ENCODE assay signal across 13 cellular contexts in the genomic region with DNA sequence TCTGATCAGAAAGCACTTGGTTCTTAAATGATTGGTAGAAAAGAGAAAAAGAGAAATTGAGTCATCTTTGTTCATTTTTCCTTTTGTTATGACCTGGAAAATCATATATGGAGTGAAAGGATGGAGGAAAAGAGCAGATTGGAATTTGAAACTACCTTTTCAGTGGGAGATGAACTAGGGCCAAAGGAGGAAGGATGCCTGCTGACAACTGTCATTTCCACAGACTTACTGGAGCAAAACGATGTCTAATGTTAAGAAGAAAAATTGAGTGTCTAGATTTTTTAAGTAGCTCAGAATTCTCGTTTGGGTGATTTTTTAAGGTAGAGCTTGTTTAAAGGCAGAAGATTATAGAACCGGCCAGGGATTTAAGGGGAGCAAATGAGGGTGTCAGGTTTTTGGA.
DNase-seq lines count a peak whose midpoint lies in the region; TF ChIP-seq lines count a peak whose summit lies in the region.
"Had no signal": no experiment of that assay in that cellular context is flagged by ENCODE, and none has a peak within 500 bp of the region (broad histone marks: within the 10 kb centered on the region; RNA-seq: fewer than 3 reads in every experiment).

No MANE protein-coding gene starts in this region.

- peaks cover 0 to 20% (median 7%) of the 10 kb centered on the region in 11 experiments; a peak in 9 of 22 replicates for H3K9me3 ChIP-seq in BLaER1 treated with 17β-estradiol and CSF1 and Interleukin-3, amounts not matched to agents 10 nM and 100 nM (replicated peaks in 1 of 11)
- no peaks in the 10 kb centered on the region for H3K9me3 ChIP-seq in prostate gland
- H3K9me3 ChIP-seq: HAP-1 had no signal

- WGBS in prostate gland, result 79% methylated on average over 3 of the region's 3 CpGs

- H3K4me3 ChIP-seq in BLaER1 treated with 17β-estradiol and CSF1 and Interleukin-3, amounts not matched to agents 10 nM and 100 nM, result no peak overlapping the region
- no peak overlapping the region for H3K4me3 ChIP-seq in prostate gland
- H3K4me3 ChIP-seq: HAP-1 had no signal

- H3K9ac ChIP-seq in BLaER1 treated with 17β-estradiol and CSF1 and Interleukin-3, amounts not matched to agents 10 nM and 100 nM, result peak overlapping the region in 6 of 11 experiments; percentile 1 to 70 (median 38); a peak in 8 of 22 replicates

- in situ Hi-C loops in G401 (cut with HindIII; ENCODE audit: low sequenced_read_pairs) (no loop called here), GM13977 (cut with MboI; ENCODE audit: low pct_unique_long_range_greater_than_20kb, low sequenced_read_pairs, unreplicated experiment) (no loop called here)

- H3K4me2 ChIP-seq in BLaER1 treated with 17β-estradiol and CSF1 and Interleukin-3, amounts not matched to agents 10 nM and 100 nM, result peak overlapping the region; percentile 43 to 83 (median 71); a peak in 21 of 22 replicates

- intact Hi-C loops in prostate gland (cut with DNase I), result no loop called here

- no peak for TF ChIP-seq POLR2A in prostate gland (IDR thresholded peaks at IDR 0.05)

- H3K27me3 ChIP-seq in BLaER1 treated with 17β-estradiol and CSF1 and Interleukin-3, amounts not matched to agents 10 nM and 100 nM, result no peaks in the 10 kb centered on the region
- H3K27me3 ChIP-seq in prostate gland (replicated peaks; ENCODE audit: insufficient read depth), result no peaks in the 10 kb centered on the region

- no peak for TF ChIP-seq CTCF in GM13977 (IDR thresholded peaks at IDR 0.05; ENCODE audit: extremely low read depth, insufficient read depth, missing control alignments)
- no peak for TF ChIP-seq CTCF in prostate gland (IDR thresholded peaks at IDR 0.05)

- peaks cover 30 to 51% (median 37%) of the 10 kb centered on the region in 10 experiments for H3K4me1 ChIP-seq in BLaER1 treated with 17β-estradiol and CSF1 and Interleukin-3, amounts not matched to agents 10 nM and 100 nM
- H3K4me1 ChIP-seq in prostate gland (replicated peaks), result no peaks in the 10 kb centered on the region
- H3K4me1 ChIP-seq: HAP-1 had no signal

- no peaks in the 10 kb centered on the region for H4K20me1 ChIP-seq in BLaER1 treated with 17β-estradiol and CSF1 and Interleukin-3, amounts not matched to agents 10 nM and 100 nM

- no peaks in the 10 kb centered on the region for H3K36me3 ChIP-seq in BLaER1 treated with 17β-estradiol and CSF1 and Interleukin-3, amounts not matched to agents 10 nM and 100 nM
- H3K36me3 ChIP-seq in prostate gland, result no peaks in the 10 kb centered on the region
- H3K36me3 ChIP-seq: HAP-1 had no signal

- DNase-seq in G401 (ENCODE audit: low spot score), result peak; percentile 95
- peak; percentile 10 to 67 for DNase-seq in cerebellar nuclear complex (lab: John Stamatoyannopoulos, UW)
- DNase-seq in kidney glomerular epithelial cell (lab: John Stamatoyannopoulos, UW), result peak; percentile 3
- DNase-seq in hypothalamus (lab: John Stamatoyannopoulos, UW), result no peak
- no peak for DNase-seq in GM13977 (ENCODE audit: low spot score)
- DNase-seq in prostate gland (ENCODE audit: low spot score), result no peak
- DNase-seq: CD4-positive, alpha-beta T cell; CD8-positive, alpha-beta memory T cell; DMS53; DMS79 treated with DMSO at 0.1 percent for 48 hours; GOT3 had no signal

- H3K27ac ChIP-seq in BLaER1 treated with 17β-estradiol and CSF1 and Interleukin-3, amounts not matched to agents 10 nM and 100 nM, result peak overlapping the region in 9 of 11 experiments; percentile 10 to 83 (median 66); a peak in 17 of 22 replicates
- no peak overlapping the region for H3K27ac ChIP-seq in prostate gland

Comparison
In these comparisons a context has a peak if more than half of its experiments do, and no peak if none do; other contexts are left out.
1. H3K27ac ChIP-seq: peak in BLaER1 treated with 17β-estradiol and CSF1 and Interleukin-3, amounts not matched to agents 10 nM and 100 nM (9 of 11); none in prostate gland (0 of 2).
2. DNase-seq: peak in G401 (single experiment), cerebellar nuclear complex (2 of 2) and kidney glomerular epithelial cell (single experiment); none in hypothalamus (0 of 51), GM13977 (single experiment) and prostate gland (single experiment).